ENCODE assay signal across 9 cellular contexts in the genomic region with DNA sequence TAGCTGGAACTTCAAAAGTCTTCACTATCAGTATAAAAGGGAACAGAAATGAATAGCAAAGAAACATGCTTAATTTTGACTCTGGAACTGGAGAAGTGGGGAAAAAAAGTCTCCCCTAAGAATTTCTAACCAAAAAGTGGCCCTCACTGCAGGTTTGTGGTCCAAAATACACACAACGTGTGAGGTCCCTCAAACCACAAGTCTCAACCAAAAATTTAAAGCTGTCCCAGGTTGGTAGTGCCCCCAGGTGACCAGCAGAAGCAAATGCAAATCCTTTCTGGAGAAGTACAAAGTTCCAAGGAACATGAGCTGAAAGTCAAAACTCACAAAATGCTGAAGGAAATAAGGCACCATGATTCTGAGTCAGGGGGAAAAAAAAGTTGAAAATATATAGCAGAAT. TPM values are rescaled to one million over a fixed set of nuclear protein-coding genes. Genes with fewer than 3 reads are reported as not detected.
DNase-seq lines count a peak whose midpoint lies in the region; ATAC-seq and TF ChIP-seq lines count a peak whose summit lies in the region.
"Had no signal": no experiment of that assay in that cellular context is flagged by ENCODE, and none has a peak within 500 bp of the region (broad histone marks: within the 10 kb centered on the region; RNA-seq: fewer than 3 reads in every experiment).

No MANE protein-coding gene starts in this region.

- WGBS in H9 (ENCODE audit: extremely low coverage, insufficient read length, low lambda C conversion rate): no CpG with 5 or more reads among the region's 1 CpG

- no peak overlapping the region for H2AFZ ChIP-seq in H9 (ENCODE audit: low read length)

- H3K36me3 Mint-ChIP-seq in Calu3 (ENCODE audit: insufficient read depth, unreplicated experiment) (no peaks in the 10 kb centered on the region), H9 (ENCODE audit: insufficient read depth in 1 of 3, low read depth in 3 of 3) (no peaks in the 10 kb centered on the region; a peak in 3 of 7 replicates)
- H3K36me3 Mint-ChIP-seq in natural killer cell treated with Interleukin-12 subunit alpha and Interleukin-12 subunit beta and Interleukin-15 and Interleukin-18, amount 100 ng/mL, for 72 hours: peaks cover 5% of the 10 kb centered on the region

- ATAC-seq in natural killer cell treated with Interleukin-12 subunit alpha and Interleukin-12 subunit beta and Interleukin-15 and Interleukin-18, amount 100 ng/mL, for 72 hours: no peak
- ATAC-seq in HG02970 (IDR thresholded peaks at IDR 0.05; ENCODE audit: low FRiP score, unreplicated experiment): no peak

- H3K4me1 Mint-ChIP-seq in Calu3 (ENCODE audit: low read depth, unreplicated experiment): no peaks in the 10 kb centered on the region
- H3K4me1 Mint-ChIP-seq in H9: no peaks in the 10 kb centered on the region
- no peaks in the 10 kb centered on the region for H3K4me1 Mint-ChIP-seq in natural killer cell treated with Interleukin-12 subunit alpha and Interleukin-12 subunit beta and Interleukin-15 and Interleukin-18, amount 100 ng/mL, for 72 hours (ENCODE audit: low read depth in 2 of 2)

- no peak overlapping the region for H3K4me3 Mint-ChIP-seq in Calu3 (ENCODE audit: low read depth, unreplicated experiment)
- H3K4me3 Mint-ChIP-seq in H9: no peak overlapping the region
- H3K4me3 Mint-ChIP-seq in natural killer cell treated with Interleukin-12 subunit alpha and Interleukin-12 subunit beta and Interleukin-15 and Interleukin-18, amount 100 ng/mL, for 72 hours: no peak overlapping the region

- no peak overlapping the region for H4K8ac ChIP-seq in H9 (replicated peaks; ENCODE audit: insufficient read length, low read depth, low read length)

- H3K9me3 Mint-ChIP-seq in Calu3 (ENCODE audit: low read depth, unreplicated experiment) (peaks cover 3% of the 10 kb centered on the region), H9 (peaks cover 66 to 69% of the 10 kb centered on the region in 2 experiments)
- H3K9me3 Mint-ChIP-seq in natural killer cell treated with Interleukin-12 subunit alpha and Interleukin-12 subunit beta and Interleukin-15 and Interleukin-18, amount 100 ng/mL, for 72 hours: no peaks in the 10 kb centered on the region

- no peak overlapping the region for H4K5ac ChIP-seq in H9 (ENCODE audit: insufficient read length, low read depth, low read length)

- H2BK20ac ChIP-seq in H9 (ENCODE audit: low read depth, low read length, poor library complexity, severe bottlenecking): no peak overlapping the region

- no peaks in the 10 kb centered on the region for H3K79me1 ChIP-seq in H9 (ENCODE audit: insufficient read depth, low read depth, low read length, poor library complexity, severe bottlenecking)

- peaks cover 13% of the 10 kb centered on the region for H3K27me3 Mint-ChIP-seq in Calu3 (ENCODE audit: unreplicated experiment)
- peaks cover 8% of the 10 kb centered on the region for H3K27me3 Mint-ChIP-seq in H9 (ENCODE audit: low read depth)
- peaks cover 16 to 29% of the 10 kb centered on the region in 2 donors for H3K27me3 Mint-ChIP-seq in natural killer cell treated with Interleukin-12 subunit alpha and Interleukin-12 subunit beta and Interleukin-15 and Interleukin-18, amount 100 ng/mL, for 72 hours

- H3K56ac ChIP-seq in H9 (ENCODE audit: insufficient read length, low read depth, low read length): no peak overlapping the region

- no peak overlapping the region for H3K23ac ChIP-seq in H9 (ENCODE audit: insufficient read length, low read depth, low read length)

- no peak overlapping the region for H2BK5ac ChIP-seq in H9 (ENCODE audit: insufficient read length, low read length)

- no peak overlapping the region for H3K14ac ChIP-seq in H9 (ENCODE audit: insufficient read depth, low read length)

- H3K4me1 ChIP-seq in H9 (ENCODE audit: insufficient read depth, low read length): no peaks in the 10 kb centered on the region

- no peaks in the 10 kb centered on the region for H3K9me3 ChIP-seq in H9 (ENCODE audit: control insufficient read depth, low read depth, low read length)

- CTCF ChIA-PET in Calu3 (lab: Charles Lee): no interaction called here

- no peak overlapping the region for H2BK120ac ChIP-seq in H9 (ENCODE audit: low read depth, low read length, poor library complexity, severe bottlenecking)

- H3K79me2 ChIP-seq in H9 (ENCODE audit: insufficient read depth, low read length): no peaks in the 10 kb centered on the region

- H3K23me2 ChIP-seq in H9 (ENCODE audit: insufficient read length, low read depth, low read length, poor library complexity, severe bottlenecking): no peaks in the 10 kb centered on the region

- H2BK15ac ChIP-seq in H9 (ENCODE audit: low read depth, low read length): no peak overlapping the region

- H3K18ac ChIP-seq in H9 (ENCODE audit: insufficient read length, low read depth, low read length): no peak overlapping the region

- H3T11ph ChIP-seq in H9 (ENCODE audit: low read length): no peak overlapping the region

- no peak overlapping the region for H3K4me3 ChIP-seq in fibroblast of villous mesenchyme (ENCODE audit: low read depth, low read length)
- H3K4me3 ChIP-seq: lung had no signal

- H4K91ac ChIP-seq in H9 (ENCODE audit: insufficient read length, low read depth, low read length): no peak overlapping the region

- no peak overlapping the region for H3K9ac ChIP-seq in H9 (ENCODE audit: extremely low read depth, insufficient read length, low read length)

- TF ChIP-seq CTCF in Calu3 (IDR thresholded peaks at IDR 0.05; ENCODE audit: unreplicated experiment) (no peak), H9 (conservative IDR thresholded peaks at IDR 0.05) (peak; percentile 51), fibroblast of villous mesenchyme (IDR thresholded peaks at IDR 0.05; ENCODE audit: insufficient read depth, low read depth, low read length) (peak; percentile 26)

- H3K4me2 ChIP-seq in H9 (ENCODE audit: insufficient read depth, insufficient read length, low read length): no peak overlapping the region

- no TSS peak for BruUV-seq in Calu3 (replicated peaks; lab: Mats Ljungman, UMichigan)

- H3K27me3 ChIP-seq in H9 (ENCODE audit: insufficient read depth, low read length): no peaks in the 10 kb centered on the region

- intact Hi-C loops in Calu3 (cut with micrococcal nuclease; ENCODE audit: unreplicated experiment): no loop called here

- H2BK12ac ChIP-seq in H9 (ENCODE audit: insufficient read length, low read depth, low read length): no peak overlapping the region

- peak; percentile 8 for DNase-seq in Calu3
- peak; percentile 30 for DNase-seq in H9
- DNase-seq in RKO (ENCODE audit: low spot score): peak; percentile 50
- peak; percentile 7 for DNase-seq in fibroblast of villous mesenchyme (ENCODE audit: low read depth)
- no peak for DNase-seq in natural killer cell treated with Interleukin-12 subunit alpha and Interleukin-12 subunit beta and Interleukin-15 and Interleukin-18, amount 100 ng/mL, for 72 hours (ENCODE audit: low spot score)
- DNase-seq in T-helper 1 cell: no peak
- no peak for DNase-seq in HuH-7 (ENCODE audit: low spot score)

- H3K27ac ChIP-seq in H9 (ENCODE audit: insufficient read length, low read depth, low read length): no peak overlapping the region

- no peak overlapping the region for H2AK5ac ChIP-seq in H9 (ENCODE audit: insufficient read length, low read length)

- H4K20me1 ChIP-seq in H9 (ENCODE audit: control insufficient read depth, insufficient read depth, insufficient read length): no peaks in the 10 kb centered on the region

- H3K27ac Mint-ChIP-seq in Calu3 (ENCODE audit: unreplicated experiment): no peak overlapping the region
- H3K27ac Mint-ChIP-seq in H9: no peak overlapping the region
- H3K27ac Mint-ChIP-seq in natural killer cell treated with Interleukin-12 subunit alpha and Interleukin-12 subunit beta and Interleukin-15 and Interleukin-18, amount 100 ng/mL, for 72 hours: no peak overlapping the region

- no peak overlapping the region for H3K4ac ChIP-seq in H9 (ENCODE audit: low read depth, low read length)

RNA-seq across cellular contexts. Expression of a gene that starts 23.6 kb away (rescaled TPM):
- total RNA-seq in Calu3 (2022) (30.3 and 40.4 TPM in 2 replicates), H9 (2021) (19.9 and 23.7 TPM in 2 replicates), fibroblast of villous mesenchyme (45.7 and 58.7 TPM in 2 replicates)
- 10 to 100 TPM; 27.0 to 38.9 TPM for total RNA-seq in natural killer cell treated with Interleukin-12 subunit alpha and Interleukin-12 subunit beta and Interleukin-15 and Interleukin-18, amount 100 ng/mL, for 72 hours

Comparison
In these comparisons a context has a peak if more than half of its experiments do, and no peak if none do; other contexts are left out.
1. DNase-seq: peak in Calu3 (single experiment), H9 (single experiment), RKO (single experiment) and fibroblast of villous mesenchyme (single experiment); none in natural killer cell treated with Interleukin-12 subunit alpha and Interleukin-12 subunit beta and Interleukin-15 and Interleukin-18, amount 100 ng/mL, for 72 hours (single experiment), T-helper 1 cell (0 of 5) and HuH-7 (single experiment).